ENCODE assay signal across 17 cellular contexts in genomic region chr1:62237361-62237760, GRCh38. TPM values are rescaled to one million over a fixed set of nuclear protein-coding genes. Genes with fewer than 3 reads are reported as not detected.
"Had no signal": no experiment of that assay in that cellular context is flagged by ENCODE, and none has a peak within 500 bp of the region (broad histone marks: within the 10 kb centered on the region; RNA-seq: fewer than 3 reads in every experiment).

No MANE protein-coding gene starts in this region.

- H3K36me3 Mint-ChIP-seq: activated CD4-positive, alpha-beta memory T cell treated with anti-CD3 and anti-CD28 coated beads for 36 hours; activated naive CD8-positive, alpha-beta T cell had no signal

- H3K27me3 ChIP-seq: brain microvascular endothelial cell, esophagus muscularis mucosa had no signal

- H3K9me3 Mint-ChIP-seq: activated CD4-positive, alpha-beta memory T cell treated with anti-CD3 and anti-CD28 coated beads for 36 hours; activated T-cell treated with anti-CD3 and anti-CD28 coated beads, Interleukin-2, amount 50 U/mL, for 4 hours had no signal

- H3K4me3 Mint-ChIP-seq: activated CD4-positive, alpha-beta memory T cell treated with anti-CD3 and anti-CD28 coated beads for 36 hours; activated naive CD8-positive, alpha-beta T cell; activated T-cell treated with anti-CD3 and anti-CD28 coated beads, Interleukin-2, amount 50 U/mL, for 4 hours had no signal

- H3K27ac Mint-ChIP-seq: activated CD4-positive, alpha-beta memory T cell treated with anti-CD3 and anti-CD28 coated beads for 36 hours; activated naive CD8-positive, alpha-beta T cell had no signal

- H3K4me3 ChIP-seq: esophagus muscularis mucosa, left ventricle myocardium inferior had no signal

- H3K36me3 ChIP-seq: brain microvascular endothelial cell, esophagus muscularis mucosa, left ventricle myocardium inferior had no signal

- H3K9me3 ChIP-seq: esophagus muscularis mucosa, left ventricle myocardium inferior had no signal

- DNase-seq: activated CD4-positive, alpha-beta memory T cell treated with anti-CD3 and anti-CD28 coated beads for 36 hours; activated CD4-positive, alpha-beta T cell treated with anti-CD3 and anti-CD28 coated beads for 1 hour; activated gamma-delta T cell; activated T-cell treated with anti-CD3 and anti-CD28 coated beads, Interleukin-2, amount 50 U/mL, for 4 hours; amygdala; brain microvascular endothelial cell; head of caudate nucleus; left ventricle myocardium inferior; mesenchymal stem cell; stimulated activated CD4-positive, alpha-beta T cell treated with anti-CD3 and anti-CD28 coated beads, Interleukin-4, amount 100 ng/mL, for 1 hour; stimulated activated CD8-positive, alpha-beta memory T cell treated with anti-CD3 and anti-CD28 coated beads, Interleukin-4, amount 100 ng/mL, for 48 hours; stimulated activated naive CD8-positive, alpha-beta T cell treated with anti-CD3 and anti-CD28 coated beads, Interleukin-15, Interleukin-2, amounts not matched to agents 100 U/mL and 50 U/mL, for 24 hours had no signal

- ATAC-seq: activated T-cell treated with anti-CD3 and anti-CD28 coated beads, Interleukin-2, amount 50 U/mL, for 4 hours; stimulated activated naive CD8-positive, alpha-beta T cell treated with anti-CD3 and anti-CD28 coated beads, Interleukin-15, Interleukin-2, amounts not matched to agents 100 U/mL and 50 U/mL, for 24 hours had no signal

- H3K27ac ChIP-seq: brain microvascular endothelial cell, esophagus muscularis mucosa, left ventricle myocardium inferior had no signal

- H3K27me3 Mint-ChIP-seq: activated naive CD8-positive, alpha-beta T cell had no signal

RNA-seq across cellular contexts. Expression of gene L1TD1, which starts 42.7 kb away (rescaled TPM):
- total RNA-seq: activated CD4-positive, alpha-beta memory T cell treated with anti-CD3 and anti-CD28 coated beads for 36 hours; dermis microvascular lymphatic vessel endothelial cell; osteoblast; pulmonary artery endothelial cell had no signal
